7 cellular contexts compared by ENCODE assay signal in the genomic region with DNA sequence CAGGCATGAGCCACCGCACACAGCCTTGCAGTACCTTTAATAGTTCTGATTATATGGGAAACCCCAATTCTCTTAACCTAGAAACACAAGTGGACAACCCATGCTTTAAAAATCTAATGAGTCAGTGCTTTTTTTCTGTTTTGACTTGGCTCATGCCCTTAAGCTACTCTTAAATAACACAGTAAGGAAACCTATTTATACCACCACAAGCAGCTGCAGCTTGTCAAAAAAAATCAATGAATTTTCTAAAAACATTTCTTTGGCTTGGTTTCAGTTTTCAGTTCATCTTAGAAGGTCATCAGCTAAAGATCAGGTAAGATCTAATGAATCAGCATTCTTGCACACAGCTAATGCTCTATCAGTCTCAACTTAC.
DNase-seq lines count a peak whose midpoint lies in the region; ATAC-seq, FAIRE-seq and TF ChIP-seq lines count a peak whose summit lies in the region.

No MANE protein-coding gene starts in this region.

- no peak overlapping the region for H3K27ac Mint-ChIP-seq in activated naive CD8-positive, alpha-beta T cell treated with anti-CD3 and anti-CD28 coated beads for 36 hours
- H3K27ac Mint-ChIP-seq in naive thymus-derived CD8-positive, alpha-beta T cell: no peak overlapping the region

- POLR2A ChIA-PET in naive thymus-derived CD8-positive, alpha-beta T cell (lab: Charles Lee): no interaction called here

- no peak for TF ChIP-seq POLR2A in gastrocnemius medialis (IDR thresholded peaks at IDR 0.05)

- H3K4me1 ChIP-seq in RWPE2 (ENCODE audit: insufficient read depth, poor library complexity, severe bottlenecking) (peaks cover 32% of the 10 kb centered on the region), gastrocnemius medialis (peaks cover 73 to 78% of the 10 kb centered on the region in 2 donors)

- no peaks in the 10 kb centered on the region for H3K36me3 Mint-ChIP-seq in activated naive CD8-positive, alpha-beta T cell treated with anti-CD3 and anti-CD28 coated beads for 36 hours
- no peaks in the 10 kb centered on the region for H3K36me3 Mint-ChIP-seq in naive thymus-derived CD8-positive, alpha-beta T cell

- DNase-seq in GM19239 (ENCODE audit: insufficient read length, low spot score): no peak
- DNase-seq in RWPE2 (ENCODE audit: low spot score): no peak
- DNase-seq in gastrocnemius medialis: no peak
- DNase-seq in stimulated activated CD4-positive, alpha-beta T cell treated with anti-CD3 and anti-CD28 coated beads, Interleukin-4, amount 100 ng/mL, for 24 hours: no peak
- DNase-seq in activated naive CD8-positive, alpha-beta T cell treated with anti-CD3 and anti-CD28 coated beads for 36 hours: no peak
- DNase-seq in naive thymus-derived CD8-positive, alpha-beta T cell: no peak

- H3K4me1 Mint-ChIP-seq in activated naive CD8-positive, alpha-beta T cell treated with anti-CD3 and anti-CD28 coated beads for 36 hours: no peaks in the 10 kb centered on the region
- no peaks in the 10 kb centered on the region for H3K4me1 Mint-ChIP-seq in naive thymus-derived CD8-positive, alpha-beta T cell

- peak; percentile 11 for FAIRE-seq in GM19239 (lab: Jason Lieb, UNC)

- no peaks in the 10 kb centered on the region for H3K36me3 ChIP-seq in RWPE2 (ENCODE audit: low read depth)
- H3K36me3 ChIP-seq in gastrocnemius medialis: no peaks in the 10 kb centered on the region

- H3K4me3 Mint-ChIP-seq in activated naive CD8-positive, alpha-beta T cell treated with anti-CD3 and anti-CD28 coated beads for 36 hours: no peak overlapping the region
- H3K4me3 Mint-ChIP-seq in naive thymus-derived CD8-positive, alpha-beta T cell: no peak overlapping the region

- H3K27me3 ChIP-seq in RWPE2 (ENCODE audit: insufficient read depth, poor library complexity, severe bottlenecking): no peaks in the 10 kb centered on the region
- H3K27me3 ChIP-seq in gastrocnemius medialis: no peaks in the 10 kb centered on the region

- no peak overlapping the region for H3K4me3 ChIP-seq in RWPE2 (ENCODE audit: severe bottlenecking)
- H3K4me3 ChIP-seq in gastrocnemius medialis: no peak overlapping the region

- no peak for TF ChIP-seq CTCF in RWPE2 (IDR thresholded peaks at IDR 0.05; ENCODE audit: poor library complexity, severe bottlenecking)
- TF ChIP-seq CTCF in gastrocnemius medialis (IDR thresholded peaks at IDR 0.05 in 4 of 5, conservative IDR thresholded peaks at IDR 0.05 in 1 of 5): no peak

- no peaks in the 10 kb centered on the region for H3K27me3 Mint-ChIP-seq in activated naive CD8-positive, alpha-beta T cell treated with anti-CD3 and anti-CD28 coated beads for 36 hours
- H3K27me3 Mint-ChIP-seq in naive thymus-derived CD8-positive, alpha-beta T cell: peaks cover 0 to 8% (median 0%) of the 10 kb centered on the region in 5 donors

- intact Hi-C loops in gastrocnemius medialis (cut with DNase I; ENCODE audit: low total_unique reads): loop anchor here (5.0 kb wide), 1 partner anchor 129 kb away; no protein-coding TSS in a partner anchor

- ATAC-seq in HG02884 (IDR thresholded peaks at IDR 0.05; ENCODE audit: unreplicated experiment) (peak; percentile 79), RWPE2 (ENCODE audit: low read depth) (peak; percentile 81), gastrocnemius medialis (peak in 1 of 2 donors; percentile 50)
- no peak for ATAC-seq in naive thymus-derived CD8-positive, alpha-beta T cell

- in situ Hi-C loops in gastrocnemius medialis (cut with MboI; ENCODE audit: low sequenced_read_pairs in 4 of 4): loop anchor here in 3 of 4 donors (5.0 to 10.0 kb wide), 3 partner anchors 52 to 81 kb away; no protein-coding TSS in a partner anchor

- H3K27ac ChIP-seq in RWPE2 (ENCODE audit: poor library complexity, severe bottlenecking): peak overlapping the region; percentile 4
- H3K27ac ChIP-seq in gastrocnemius medialis: peak overlapping the region; percentile 85 to 88 (median 86)

- H3K9me3 ChIP-seq in RWPE2 (ENCODE audit: severe bottlenecking): no peaks in the 10 kb centered on the region
- no peaks in the 10 kb centered on the region for H3K9me3 ChIP-seq in gastrocnemius medialis

- H3K9me3 Mint-ChIP-seq in activated naive CD8-positive, alpha-beta T cell treated with anti-CD3 and anti-CD28 coated beads for 36 hours: no peaks in the 10 kb centered on the region
- H3K9me3 Mint-ChIP-seq in naive thymus-derived CD8-positive, alpha-beta T cell: no peaks in the 10 kb centered on the region

Comparison
In these comparisons a context has a peak if more than half of its experiments do, and no peak if none do; other contexts are left out.
1. ATAC-seq: peak in HG02884 (single experiment) and RWPE2 (single experiment); none in naive thymus-derived CD8-positive, alpha-beta T cell (0 of 2).